Comparison of ENCODE assay signal across 12 cellular contexts in genomic region chr15:82040862-82041261, GRCh38. TPM values are rescaled to one million over a fixed set of nuclear protein-coding genes. Genes with fewer than 3 reads are reported as not detected.
A peak's percentile ranks its signal among the peaks of the same experiment; 100 is the strongest.
DNase-seq lines count a peak whose midpoint lies in the region; ATAC-seq and TF ChIP-seq lines count a peak whose summit lies in the region.
"Had no signal": no experiment of that assay in that cellular context is flagged by ENCODE, and none has a peak within 500 bp of the region (broad histone marks: within the 10 kb centered on the region; RNA-seq: fewer than 3 reads in every experiment).

No MANE protein-coding gene starts in this region.

- TF ChIP-seq CTCF in SK-N-SH (IDR thresholded peaks at IDR 0.05) (no peak), testis (IDR thresholded peaks at IDR 0.05) (no peak)
- no peak for TF ChIP-seq CTCF in CD8-positive, alpha-beta T cell (IDR thresholded peaks at IDR 0.05)

- peaks cover 12% of the 10 kb centered on the region for H3K4me1 Mint-ChIP-seq in CD8-positive, alpha-beta T cell (ENCODE audit: low read depth)

- no peak overlapping the region for H3K4me3 Mint-ChIP-seq in CD8-positive, alpha-beta T cell
- H3K4me3 Mint-ChIP-seq: memory B cell had no signal

- no peak overlapping the region for H3K9ac ChIP-seq in SK-N-SH

- DNase-seq in SK-N-SH (no peak), NCI-H446 treated with DMSO at 0.1 percent for 48 hours (lab: John Stamatoyannopoulos, UW) (peak; percentile 34), ecto neural progenitor cell (ENCODE audit: low spot score) (peak; percentile 55), testis (peak; percentile 41), NCI-H226 (no peak)
- no peak for DNase-seq in CD8-positive, alpha-beta T cell
- DNase-seq: 8988T; activated CD4-positive, alpha-beta T cell treated with anti-CD3 and anti-CD28 coated beads for 48 hours; amniotic stem cell had no signal

- peaks cover 22 to 25% of the 10 kb centered on the region in 2 experiments for H3K36me3 ChIP-seq in SK-N-SH (replicated peaks in 1 of 2; ENCODE audit: control insufficient read depth in 1 of 2, insufficient read depth in 2 of 2, low read length in 1 of 2)
- H3K36me3 ChIP-seq in testis (ENCODE audit: low read depth, missing control alignments) = no peaks in the 10 kb centered on the region
- H3K36me3 ChIP-seq in CD8-positive, alpha-beta T cell (ENCODE audit: insufficient read depth, low read length) = no peaks in the 10 kb centered on the region

- H3K27me3 ChIP-seq in SK-N-SH (ENCODE audit: insufficient read depth) = no peaks in the 10 kb centered on the region
- no peaks in the 10 kb centered on the region for H3K27me3 ChIP-seq in testis
- no peaks in the 10 kb centered on the region for H3K27me3 ChIP-seq in CD8-positive, alpha-beta T cell (ENCODE audit: insufficient read depth, low read length)

- TF ChIP-seq POLR2A in testis (IDR thresholded peaks at IDR 0.05) = no peak

- H3K9me3 ChIP-seq in SK-N-SH = no peaks in the 10 kb centered on the region
- no peaks in the 10 kb centered on the region for H3K9me3 ChIP-seq in testis
- no peaks in the 10 kb centered on the region for H3K9me3 ChIP-seq in CD8-positive, alpha-beta T cell (ENCODE audit: low read length)

- no peaks in the 10 kb centered on the region for H3K9me3 Mint-ChIP-seq in CD8-positive, alpha-beta T cell

- H3F3A ChIP-seq in SK-N-SH (replicated peaks; ENCODE audit: insufficient read depth) = peaks cover 20% of the 10 kb centered on the region

- TF ChIP-seq EP300 in SK-N-SH (IDR thresholded peaks at IDR 0.05; ENCODE audit: borderline replicate concordance in 1 of 2, low read depth in 1 of 2, low read length in 1 of 2) = no peak

- WGBS in SK-N-SH (ENCODE audit: low lambda C conversion rate) = 80% methylated on average over 4 of the region's 4 CpGs
- 60 to 61% methylated on average over 4 of the region's 4 CpGs for WGBS in testis, 2 donors

- H3K4me2 ChIP-seq in SK-N-SH = no peak overlapping the region

- H4K20me1 ChIP-seq in SK-N-SH (ENCODE audit: insufficient read depth) = peaks cover 39% of the 10 kb centered on the region

- H3K27ac ChIP-seq in SK-N-SH (ENCODE audit: low read depth in 2 of 2, low read length in 1 of 2) (no peak overlapping the region), testis (peak overlapping the region; percentile 29 to 53)
- H3K27ac ChIP-seq in CD8-positive, alpha-beta T cell (ENCODE audit: low read depth, low read length) = no peak overlapping the region

- H3K27ac Mint-ChIP-seq in CD8-positive, alpha-beta T cell = no peak overlapping the region
- H3K27ac Mint-ChIP-seq: memory B cell had no signal

- TF ChIP-seq RAD21 in SK-N-SH (IDR thresholded peaks at IDR 0.05; ENCODE audit: low read length) = no peak

- POLR2A ChIA-PET in SK-N-SH (lab: Yijun Ruan, JAX) = no interaction called here
- POLR2A ChIA-PET in CD8-positive, alpha-beta T cell (lab: Charles Lee) = no interaction called here

- no peak for ATAC-seq in SK-N-SH treated with all-trans-retinoic acid at 6 μM for 48 hours
- no peak for ATAC-seq in HG03135 (IDR thresholded peaks at IDR 0.05; ENCODE audit: unreplicated experiment)
- ATAC-seq in CD8-positive, alpha-beta T cell = no peak

- peaks cover 43% of the 10 kb centered on the region for H3K79me2 ChIP-seq in SK-N-SH (ENCODE audit: insufficient read depth)

- no peaks in the 10 kb centered on the region for H3K36me3 Mint-ChIP-seq in CD8-positive, alpha-beta T cell

- CTCF ChIA-PET in SK-N-SH (lab: Yijun Ruan, JAX) = no interaction called here
- CTCF ChIA-PET in CD8-positive, alpha-beta T cell (lab: Charles Lee) = no interaction called here

- H3K4me1 ChIP-seq in SK-N-SH (ENCODE audit: control insufficient read depth in 1 of 2, insufficient read depth in 2 of 2, low read depth in 1 of 2, low read length in 1 of 2) (peaks cover 6 to 25% of the 10 kb centered on the region in 2 experiments; a peak in 2 of 4 replicates), testis (peaks cover 35% of the 10 kb centered on the region)
- peaks cover 11% of the 10 kb centered on the region for H3K4me1 ChIP-seq in CD8-positive, alpha-beta T cell (ENCODE audit: insufficient read depth, low read length)

- no peak overlapping the region for H2AFZ ChIP-seq in SK-N-SH (ENCODE audit: low read depth)

- H3K4me3 ChIP-seq in SK-N-SH (ENCODE audit: low read depth in 2 of 2, low read length in 1 of 2) (no peak overlapping the region), testis (no peak overlapping the region)
- H3K4me3 ChIP-seq in CD8-positive, alpha-beta T cell (ENCODE audit: low read depth, low read length) = no peak overlapping the region

- H3K27me3 Mint-ChIP-seq in CD8-positive, alpha-beta T cell (ENCODE audit: low read depth) = no peaks in the 10 kb centered on the region

- H3K9me2 ChIP-seq in SK-N-SH = no peaks in the 10 kb centered on the region

- intact Hi-C loops in testis (cut with DNase I; ENCODE audit: low total_unique reads) = no loop called here
- intact Hi-C loops in CD8-positive, alpha-beta T cell (cut with DNase I, micrococcal nuclease) = loop anchor here (10.0 kb wide), 4 partner anchors 224 to 1024 kb away; partner anchors contain the start of genes BTBD1 (in 1 of the 2), EFL1 (in 1 of the 2), SAXO2 (in 1 of the 2) and STARD5 (in 1 of the 2)

TF ChIP-seq in SK-N-SH treated with all-trans-retinoic acid at 6 μM for 48 hours, 23 proteins besides CTCF, POLR2A, EP300 and RAD21 (continues in another document):
- 0 out of 2 replicates have a peak, but pooled peaks have one; percentile 59 for TF ChIP-seq ESRRG (CRISPR knock-in tag; IDR thresholded peaks at IDR 0.05)
- TF ChIP-seq GLIS3 (CRISPR knock-in tag; IDR thresholded peaks at IDR 0.05) = peak; percentile 46; the same call in 1 of the 2 replicates
- TF ChIP-seq PATZ1 (CRISPR knock-in tag; IDR thresholded peaks at IDR 0.05; ENCODE audit: borderline replicate concordance) = peak; percentile 8; the same call in 1 of the 2 replicates
- TF ChIP-seq ISL1 (CRISPR knock-in tag; IDR thresholded peaks at IDR 0.05) = no peak

TF ChIP-seq in SK-N-SH, 30 proteins besides CTCF, POLR2A, EP300 and RAD21 (continues in another document):
- TF ChIP-seq MXI1 (IDR thresholded peaks at IDR 0.05; ENCODE audit: low read depth, low read length) (no peak), RFX5 (IDR thresholded peaks at IDR 0.05; ENCODE audit: low read length) (no peak), POLR2AphosphoS5 (IDR thresholded peaks at IDR 0.05; ENCODE audit: low read depth, low read length) (no peak), GATA2 (CRISPR knock-in tag; IDR thresholded peaks at IDR 0.05) (no peak), GABPA (IDR thresholded peaks at IDR 0.05; ENCODE audit: low read depth) (no peak), ZBTB33 (IDR thresholded peaks at IDR 0.05; ENCODE audit: borderline replicate concordance, low read depth) (no peak), MEF2A (IDR thresholded peaks at IDR 0.05; ENCODE audit: borderline replicate concordance, low read depth) (no peak), TAF1 (IDR thresholded peaks at IDR 0.05; ENCODE audit: borderline replicate concordance, low read depth, low read length) (no peak), ELF1 (IDR thresholded peaks at IDR 0.05) (no peak), CHD2 (IDR thresholded peaks at IDR 0.05; ENCODE audit: low read length, partially characterized antibody) (no peak), FOXJ3 (CRISPR knock-in tag; IDR thresholded peaks at IDR 0.05) (no peak), REST (IDR thresholded peaks at IDR 0.05; ENCODE audit: low read depth, low read length) (no peak)

RNA-seq across cellular contexts. Expression of gene MEX3B, which starts 5.0 kb away (rescaled TPM):
- polyA plus RNA-seq in SK-N-SH (2012; rRNA removed) = 6.2 and 9.3 TPM in 2 replicates
- polyA plus RNA-seq in SK-N-SH (2012; cell fraction: cytosol; rRNA removed) = 4.9 and 6.2 TPM in 2 replicates
- 16.9 and 22.9 TPM in 2 replicates for polyA plus RNA-seq in SK-N-SH (2012; cell fraction: nucleus; rRNA removed)
- total RNA-seq in testis = 100 to 1,000 TPM in 1 of 2 donors, 10 to 100 TPM in 1; 82.1 to 109 TPM
- 55.3 TPM for polyA plus RNA-seq in testis (ENCODE audit: insufficient read depth, low read depth, low replicate concordance)
- total RNA-seq in CD8-positive, alpha-beta T cell = 1 to 10 TPM; 3.3 to 3.7 TPM

Comparison
In these comparisons a context has a peak if more than half of its experiments do, and no peak if none do; other contexts are left out.
1. DNase-seq: peak in NCI-H446 treated with DMSO at 0.1 percent for 48 hours (single experiment), ecto neural progenitor cell (single experiment) and testis (single experiment); none in SK-N-SH (single experiment), NCI-H226 (single experiment) and CD8-positive, alpha-beta T cell (0 of 7).
2. H3K27ac ChIP-seq: peak in testis (2 of 2); none in SK-N-SH (0 of 2) and CD8-positive, alpha-beta T cell (single experiment).
3. RNA of gene MEX3B, which starts 5.0 kb away (total RNA-seq): 82.1 to 109 TPM in testis; 3.3 to 3.7 TPM in CD8-positive, alpha-beta T cell; every median in the first group is over 10 times any median in the second.